1 cellular context compared by ENCODE assay signal in the genomic region with DNA sequence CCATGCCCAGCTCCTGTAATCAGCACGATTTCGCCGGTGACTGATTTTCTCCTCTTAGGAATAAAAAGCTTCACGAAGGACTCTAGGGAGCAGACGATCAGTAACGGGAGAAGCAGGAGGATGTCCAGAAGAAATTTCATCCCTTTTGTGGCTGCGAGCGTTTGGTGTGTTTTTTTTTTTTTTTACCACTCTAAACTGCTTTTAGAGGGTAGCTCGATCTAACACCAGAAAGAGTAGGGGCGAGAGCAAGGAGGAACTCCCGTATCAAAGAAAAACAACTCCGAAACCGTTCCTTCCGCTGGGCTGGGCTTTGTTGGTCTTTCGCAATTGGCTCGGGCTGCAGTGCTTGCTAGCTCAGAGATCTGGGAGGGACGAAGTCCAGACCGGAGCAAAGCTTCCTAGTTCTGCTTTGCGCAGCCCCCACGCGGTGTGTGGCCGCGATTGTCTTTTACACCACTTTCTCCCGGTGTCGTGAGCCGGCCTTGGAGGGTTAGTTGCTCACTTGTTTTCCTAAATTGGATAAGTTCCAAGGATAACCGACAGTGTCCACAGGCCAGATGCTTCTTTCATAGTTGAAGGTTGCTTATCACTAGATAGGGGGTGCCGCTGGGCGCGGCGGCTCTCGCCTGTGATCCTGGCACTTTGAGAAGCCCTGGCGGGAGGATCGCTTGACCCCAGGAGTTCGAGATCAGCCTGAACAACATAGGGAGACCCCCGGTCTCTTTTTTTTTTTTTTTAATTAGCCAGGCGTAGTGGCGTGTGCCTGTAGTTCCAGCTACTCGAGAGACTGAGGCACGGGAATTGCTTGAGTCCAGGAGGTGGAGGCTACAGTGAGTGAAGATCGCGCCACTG.
TF ChIP-seq lines count a peak whose summit lies in the region.

A gene with protein sequence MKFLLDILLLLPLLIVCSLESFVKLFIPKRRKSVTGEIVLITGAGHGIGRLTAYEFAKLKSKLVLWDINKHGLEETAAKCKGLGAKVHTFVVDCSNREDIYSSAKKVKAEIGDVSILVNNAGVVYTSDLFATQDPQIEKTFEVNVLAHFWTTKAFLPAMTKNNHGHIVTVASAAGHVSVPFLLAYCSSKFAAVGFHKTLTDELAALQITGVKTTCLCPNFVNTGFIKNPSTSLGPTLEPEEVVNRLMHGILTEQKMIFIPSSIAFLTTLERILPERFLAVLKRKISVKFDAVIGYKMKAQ (minus strand): TSS at position 258 of the 852 bp plus-strand sequence. CDS start 118 bp downstream, at position 140.

TF ChIP-seq in HepG2, 621 proteins besides CTCF, POLR2A, EP300 and RAD21 (continued from another document and continues in another):
- TF ChIP-seq, protein P1, sequence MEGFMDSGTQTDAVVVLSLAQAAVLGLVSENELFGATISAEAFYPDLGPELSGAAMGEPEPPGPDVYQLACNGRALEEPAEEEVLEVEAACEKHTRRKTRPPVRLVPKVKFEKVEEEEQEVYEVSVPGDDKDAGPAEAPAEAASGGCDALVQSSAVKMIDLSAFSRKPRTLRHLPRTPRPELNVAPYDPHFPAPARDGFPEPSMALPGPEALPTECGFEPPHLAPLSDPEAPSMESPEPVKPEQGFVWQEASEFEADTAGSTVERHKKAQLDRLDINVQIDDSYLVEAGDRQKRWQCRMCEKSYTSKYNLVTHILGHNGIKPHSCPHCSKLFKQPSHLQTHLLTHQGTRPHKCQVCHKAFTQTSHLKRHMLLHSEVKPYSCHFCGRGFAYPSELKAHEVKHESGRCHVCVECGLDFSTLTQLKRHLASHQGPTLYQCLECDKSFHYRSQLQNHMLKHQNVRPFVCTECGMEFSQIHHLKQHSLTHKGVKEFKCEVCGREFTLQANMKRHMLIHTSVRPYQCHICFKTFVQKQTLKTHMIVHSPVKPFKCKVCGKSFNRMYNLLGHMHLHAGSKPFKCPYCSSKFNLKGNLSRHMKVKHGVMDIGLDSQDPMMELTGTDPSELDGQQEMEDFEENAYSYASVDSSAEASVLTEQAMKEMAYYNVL (CRISPR knock-in tag; IDR thresholded peaks at IDR 0.05; ENCODE audit: borderline replicate concordance) = peak; percentile 84; the same call in 1 of the 2 replicates
- TF ChIP-seq, protein P2, sequence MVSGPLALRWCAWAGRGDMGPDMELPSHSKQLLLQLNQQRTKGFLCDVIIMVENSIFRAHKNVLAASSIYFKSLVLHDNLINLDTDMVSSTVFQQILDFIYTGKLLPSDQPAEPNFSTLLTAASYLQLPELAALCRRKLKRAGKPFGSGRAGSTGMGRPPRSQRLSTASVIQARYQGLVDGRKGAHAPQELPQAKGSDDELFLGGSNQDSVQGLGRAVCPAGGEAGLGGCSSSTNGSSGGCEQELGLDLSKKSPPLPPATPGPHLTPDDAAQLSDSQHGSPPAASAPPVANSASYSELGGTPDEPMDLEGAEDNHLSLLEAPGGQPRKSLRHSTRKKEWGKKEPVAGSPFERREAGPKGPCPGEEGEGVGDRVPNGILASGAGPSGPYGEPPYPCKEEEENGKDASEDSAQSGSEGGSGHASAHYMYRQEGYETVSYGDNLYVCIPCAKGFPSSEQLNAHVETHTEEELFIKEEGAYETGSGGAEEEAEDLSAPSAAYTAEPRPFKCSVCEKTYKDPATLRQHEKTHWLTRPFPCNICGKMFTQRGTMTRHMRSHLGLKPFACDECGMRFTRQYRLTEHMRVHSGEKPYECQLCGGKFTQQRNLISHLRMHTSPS (CRISPR knock-in tag; IDR thresholded peaks at IDR 0.05; ENCODE audit: low read depth) = 0 out of 2 replicates have a peak, but pooled peaks have one; percentile 46
- TF ChIP-seq HDAC6 (IDR thresholded peaks at IDR 0.05; ENCODE audit: low read depth, low read length) (no peak), FOXA3 (CRISPR knock-in tag; IDR thresholded peaks at IDR 0.05) (peak; percentile 83), IKZF4 (CRISPR knock-in tag; IDR thresholded peaks at IDR 0.05; ENCODE audit: borderline replicate concordance, low read depth, not compliant biosample characterization) (no peak), ZNF331 (CRISPR knock-in tag; IDR thresholded peaks at IDR 0.05) (peak; percentile 90), XBP1 (CRISPR knock-in tag; IDR thresholded peaks at IDR 0.05) (no peak), ZNF253 (CRISPR knock-in tag; IDR thresholded peaks at IDR 0.05; ENCODE audit: borderline replicate concordance) (no peak), ZNF234 (CRISPR knock-in tag; conservative IDR thresholded peaks at IDR 0.05) (no peak), ZMAT3 (CRISPR knock-in tag; conservative IDR thresholded peaks at IDR 0.05) (no peak), SIX1 (CRISPR knock-in tag; IDR thresholded peaks at IDR 0.05; ENCODE audit: borderline replicate concordance) (peak; percentile 75; the same call in 1 of the 2 replicates), ZNF230 (CRISPR knock-in tag; IDR thresholded peaks at IDR 0.05) (no peak; the same call in none of the 2 replicates), MAF1 (CRISPR knock-in tag; IDR thresholded peaks at IDR 0.05; ENCODE audit: borderline replicate concordance) (no peak; the same call in 1 of the 2 replicates), NR2F2 (IDR thresholded peaks at IDR 0.05; ENCODE audit: borderline replicate concordance, low read depth) (peak; percentile 60; the same call in 1 of the 2 replicates), PTBP1 (IDR thresholded peaks at IDR 0.05; ENCODE audit: low read depth, low read length, poor library complexity, severe bottlenecking) (no peak), NFE2 (CRISPR knock-in tag; IDR thresholded peaks at IDR 0.05) (no peak), RNF2 (conservative IDR thresholded peaks at IDR 0.05; ENCODE audit: low read depth) (no peak), ZNF749 (CRISPR knock-in tag; IDR thresholded peaks at IDR 0.05; ENCODE audit: borderline replicate concordance) (peak; percentile 80; the same call in 1 of the 2 replicates), MYC (CRISPR knock-in tag; IDR thresholded peaks at IDR 0.05; ENCODE audit: borderline replicate concordance) (peak; percentile 85; the same call in 1 of the 2 replicates), ZNF607 (CRISPR knock-in tag; IDR thresholded peaks at IDR 0.05; ENCODE audit: borderline replicate concordance) (peak; percentile 79; the same call in 1 of the 2 replicates), PITX1 (CRISPR knock-in tag; IDR thresholded peaks at IDR 0.05) (peak; percentile 83), NR3C1 (CRISPR knock-in tag; IDR thresholded peaks at IDR 0.05) (no peak), PAF1 (CRISPR knock-in tag; IDR thresholded peaks at IDR 0.05) (no peak), NKX3-1 (CRISPR knock-in tag; IDR thresholded peaks at IDR 0.05) (no peak), PHB2 (IDR thresholded peaks at IDR 0.05; ENCODE audit: partially characterized antibody) (no peak), HDAC1 (CRISPR knock-in tag; IDR thresholded peaks at IDR 0.05) (peak; percentile 93), ZNF746 (CRISPR knock-in tag; IDR thresholded peaks at IDR 0.05) (no peak), ZNF713 (CRISPR knock-in tag; IDR thresholded peaks at IDR 0.05) (no peak), POLR2G (IDR thresholded peaks at IDR 0.05; ENCODE audit: low read depth, low read length) (peak; percentile 87), PPARG (CRISPR knock-in tag; conservative IDR thresholded peaks at IDR 0.05) (0 out of 2 replicates have a peak, but pooled peaks have one; percentile 57), SYNCRIP (IDR thresholded peaks at IDR 0.05; ENCODE audit: insufficient read depth, low read depth, low read length) (no peak)
- TF ChIP-seq, protein P3, sequence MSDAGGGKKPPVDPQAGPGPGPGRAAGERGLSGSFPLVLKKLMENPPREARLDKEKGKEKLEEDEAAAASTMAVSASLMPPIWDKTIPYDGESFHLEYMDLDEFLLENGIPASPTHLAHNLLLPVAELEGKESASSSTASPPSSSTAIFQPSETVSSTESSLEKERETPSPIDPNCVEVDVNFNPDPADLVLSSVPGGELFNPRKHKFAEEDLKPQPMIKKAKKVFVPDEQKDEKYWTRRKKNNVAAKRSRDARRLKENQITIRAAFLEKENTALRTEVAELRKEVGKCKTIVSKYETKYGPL (CRISPR knock-in tag; IDR thresholded peaks at IDR 0.05) = 0 out of 2 replicates have a peak, but pooled peaks have one; percentile 10
- TF ChIP-seq, protein P4, sequence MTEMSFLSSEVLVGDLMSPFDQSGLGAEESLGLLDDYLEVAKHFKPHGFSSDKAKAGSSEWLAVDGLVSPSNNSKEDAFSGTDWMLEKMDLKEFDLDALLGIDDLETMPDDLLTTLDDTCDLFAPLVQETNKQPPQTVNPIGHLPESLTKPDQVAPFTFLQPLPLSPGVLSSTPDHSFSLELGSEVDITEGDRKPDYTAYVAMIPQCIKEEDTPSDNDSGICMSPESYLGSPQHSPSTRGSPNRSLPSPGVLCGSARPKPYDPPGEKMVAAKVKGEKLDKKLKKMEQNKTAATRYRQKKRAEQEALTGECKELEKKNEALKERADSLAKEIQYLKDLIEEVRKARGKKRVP (CRISPR knock-in tag; IDR thresholded peaks at IDR 0.05) = peak in 1 of 2 experiments; percentile 77; a peak in 1 of 4 replicates
- TF ChIP-seq, protein P5, sequence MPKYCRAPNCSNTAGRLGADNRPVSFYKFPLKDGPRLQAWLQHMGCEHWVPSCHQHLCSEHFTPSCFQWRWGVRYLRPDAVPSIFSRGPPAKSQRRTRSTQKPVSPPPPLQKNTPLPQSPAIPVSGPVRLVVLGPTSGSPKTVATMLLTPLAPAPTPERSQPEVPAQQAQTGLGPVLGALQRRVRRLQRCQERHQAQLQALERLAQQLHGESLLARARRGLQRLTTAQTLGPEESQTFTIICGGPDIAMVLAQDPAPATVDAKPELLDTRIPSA (CRISPR knock-in tag; IDR thresholded peaks at IDR 0.05; ENCODE audit: borderline replicate concordance) = no peak
- TF ChIP-seq, protein P6, sequence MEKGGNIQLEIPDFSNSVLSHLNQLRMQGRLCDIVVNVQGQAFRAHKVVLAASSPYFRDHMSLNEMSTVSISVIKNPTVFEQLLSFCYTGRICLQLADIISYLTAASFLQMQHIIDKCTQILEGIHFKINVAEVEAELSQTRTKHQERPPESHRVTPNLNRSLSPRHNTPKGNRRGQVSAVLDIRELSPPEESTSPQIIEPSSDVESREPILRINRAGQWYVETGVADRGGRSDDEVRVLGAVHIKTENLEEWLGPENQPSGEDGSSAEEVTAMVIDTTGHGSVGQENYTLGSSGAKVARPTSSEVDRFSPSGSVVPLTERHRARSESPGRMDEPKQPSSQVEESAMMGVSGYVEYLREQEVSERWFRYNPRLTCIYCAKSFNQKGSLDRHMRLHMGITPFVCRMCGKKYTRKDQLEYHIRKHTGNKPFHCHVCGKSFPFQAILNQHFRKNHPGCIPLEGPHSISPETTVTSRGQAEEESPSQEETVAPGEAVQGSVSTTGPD (CRISPR knock-in tag; IDR thresholded peaks at IDR 0.05) = no peak
- TF ChIP-seq, protein P7, sequence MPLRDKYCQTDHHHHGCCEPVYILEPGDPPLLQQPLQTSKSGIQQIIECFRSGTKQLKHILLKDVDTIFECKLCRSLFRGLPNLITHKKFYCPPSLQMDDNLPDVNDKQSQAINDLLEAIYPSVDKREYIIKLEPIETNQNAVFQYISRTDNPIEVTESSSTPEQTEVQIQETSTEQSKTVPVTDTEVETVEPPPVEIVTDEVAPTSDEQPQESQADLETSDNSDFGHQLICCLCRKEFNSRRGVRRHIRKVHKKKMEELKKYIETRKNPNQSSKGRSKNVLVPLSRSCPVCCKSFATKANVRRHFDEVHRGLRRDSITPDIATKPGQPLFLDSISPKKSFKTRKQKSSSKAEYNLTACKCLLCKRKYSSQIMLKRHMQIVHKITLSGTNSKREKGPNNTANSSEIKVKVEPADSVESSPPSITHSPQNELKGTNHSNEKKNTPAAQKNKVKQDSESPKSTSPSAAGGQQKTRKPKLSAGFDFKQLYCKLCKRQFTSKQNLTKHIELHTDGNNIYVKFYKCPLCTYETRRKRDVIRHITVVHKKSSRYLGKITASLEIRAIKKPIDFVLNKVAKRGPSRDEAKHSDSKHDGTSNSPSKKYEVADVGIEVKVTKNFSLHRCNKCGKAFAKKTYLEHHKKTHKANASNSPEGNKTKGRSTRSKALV (CRISPR knock-in tag; IDR thresholded peaks at IDR 0.05) = peak; percentile 58; the same call in 1 of the 2 replicates
- TF ChIP-seq, protein P8, sequence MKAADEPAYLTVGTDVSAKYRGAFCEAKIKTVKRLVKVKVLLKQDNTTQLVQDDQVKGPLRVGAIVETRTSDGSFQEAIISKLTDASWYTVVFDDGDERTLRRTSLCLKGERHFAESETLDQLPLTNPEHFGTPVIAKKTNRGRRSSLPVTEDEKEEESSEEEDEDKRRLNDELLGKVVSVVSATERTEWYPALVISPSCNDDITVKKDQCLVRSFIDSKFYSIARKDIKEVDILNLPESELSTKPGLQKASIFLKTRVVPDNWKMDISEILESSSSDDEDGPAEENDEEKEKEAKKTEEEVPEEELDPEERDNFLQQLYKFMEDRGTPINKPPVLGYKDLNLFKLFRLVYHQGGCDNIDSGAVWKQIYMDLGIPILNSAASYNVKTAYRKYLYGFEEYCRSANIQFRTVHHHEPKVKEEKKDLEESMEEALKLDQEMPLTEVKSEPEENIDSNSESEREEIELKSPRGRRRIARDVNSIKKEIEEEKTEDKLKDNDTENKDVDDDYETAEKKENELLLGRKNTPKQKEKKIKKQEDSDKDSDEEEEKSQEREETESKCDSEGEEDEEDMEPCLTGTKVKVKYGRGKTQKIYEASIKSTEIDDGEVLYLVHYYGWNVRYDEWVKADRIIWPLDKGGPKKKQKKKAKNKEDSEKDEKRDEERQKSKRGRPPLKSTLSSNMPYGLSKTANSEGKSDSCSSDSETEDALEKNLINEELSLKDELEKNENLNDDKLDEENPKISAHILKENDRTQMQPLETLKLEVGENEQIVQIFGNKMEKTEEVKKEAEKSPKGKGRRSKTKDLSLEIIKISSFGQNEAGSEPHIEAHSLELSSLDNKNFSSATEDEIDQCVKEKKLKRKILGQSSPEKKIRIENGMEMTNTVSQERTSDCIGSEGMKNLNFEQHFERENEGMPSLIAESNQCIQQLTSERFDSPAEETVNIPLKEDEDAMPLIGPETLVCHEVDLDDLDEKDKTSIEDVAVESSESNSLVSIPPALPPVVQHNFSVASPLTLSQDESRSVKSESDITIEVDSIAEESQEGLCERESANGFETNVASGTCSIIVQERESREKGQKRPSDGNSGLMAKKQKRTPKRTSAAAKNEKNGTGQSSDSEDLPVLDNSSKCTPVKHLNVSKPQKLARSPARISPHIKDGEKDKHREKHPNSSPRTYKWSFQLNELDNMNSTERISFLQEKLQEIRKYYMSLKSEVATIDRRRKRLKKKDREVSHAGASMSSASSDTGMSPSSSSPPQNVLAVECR (CRISPR knock-in tag; IDR thresholded peaks at IDR 0.05; ENCODE audit: borderline replicate concordance) = peak; percentile 90; the same call in 1 of the 2 replicates
